ENCODE assay signal across 21 cellular contexts in the genomic region with DNA sequence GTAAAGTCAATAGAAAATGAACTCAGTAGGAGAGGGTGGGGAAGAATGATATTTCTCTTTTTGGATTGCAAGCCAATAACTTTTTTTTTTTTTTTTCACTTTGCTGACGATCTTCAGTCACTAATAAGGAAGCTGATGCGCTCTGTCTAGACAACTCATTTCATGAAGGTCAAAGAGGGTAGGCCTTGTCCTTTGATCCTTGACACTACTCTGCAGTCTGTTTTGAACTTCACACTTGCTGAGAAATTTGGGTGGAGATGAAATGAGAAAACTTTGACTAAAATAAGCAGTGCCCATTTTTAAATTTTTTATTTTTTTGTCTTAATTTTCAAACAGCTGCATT. TPM values are rescaled to one million over a fixed set of nuclear protein-coding genes. Genes with fewer than 3 reads are reported as not detected.
"Had no signal": no experiment of that assay in that cellular context is flagged by ENCODE, and none has a peak within 500 bp of the region (broad histone marks: within the 10 kb centered on the region; RNA-seq: fewer than 3 reads in every experiment).

No MANE protein-coding gene starts in this region.

- DNase-seq: colonic mucosa; dermis blood vessel endothelial cell; effector memory CD4-positive, alpha-beta T cell; esophagus squamous epithelium; foreskin melanocyte; glutamatergic neuron; heart right ventricle; left colon; mesendoderm; midbrain; naive thymus-derived CD4-positive, alpha-beta T cell; nephron progenitor cell; nucleus accumbens; small intestine; stimulated activated CD4-positive, alpha-beta T cell treated with anti-CD3 and anti-CD28 coated beads, Interleukin-15, amount 100 ng/mL, for 24 hours; stimulated activated CD4-positive, alpha-beta T cell treated with anti-CD3 and anti-CD28 coated beads, Interleukin-2, amount 100 ng/mL, for 48 hours; stimulated activated naive B cell treated with anti-CD40 and anti-IgM and Interleukin-4, amounts not matched to agents 10 μg/mL and 1 μg/mL and 100 μg/mL, for 72 hours; thyroid gland had no signal

- H3K27me3 ChIP-seq: colonic mucosa, thyroid gland had no signal

- H3K36me3 ChIP-seq: colonic mucosa, esophagus squamous epithelium, heart right ventricle, prostate gland, thyroid gland had no signal

- FAIRE-seq: endothelial cell of umbilical vein, islet of Langerhans, small intestine had no signal

- ATAC-seq: left colon; naive thymus-derived CD4-positive, alpha-beta T cell; stimulated activated naive B cell treated with anti-CD40 and anti-IgM and Interleukin-4, amounts not matched to agents 10 μg/mL and 1 μg/mL and 100 μg/mL, for 72 hours had no signal

- H3K4me1 ChIP-seq: colonic mucosa, esophagus squamous epithelium, prostate gland had no signal

- H3K27ac ChIP-seq: colonic mucosa, esophagus squamous epithelium, heart right ventricle, prostate gland, thyroid gland had no signal

- H3K9me3 ChIP-seq: colonic mucosa, esophagus squamous epithelium, prostate gland, thyroid gland had no signal

- H3K4me3 ChIP-seq: colonic mucosa, esophagus squamous epithelium, heart right ventricle, prostate gland, thyroid gland had no signal

RNA-seq across cellular contexts. Expression of a gene that starts 20.9 kb away (rescaled TPM):
- polyA plus RNA-seq: naive thymus-derived CD4-positive, alpha-beta T cell had no signal
